22 cellular contexts compared by ENCODE assay signal in the genomic region with DNA sequence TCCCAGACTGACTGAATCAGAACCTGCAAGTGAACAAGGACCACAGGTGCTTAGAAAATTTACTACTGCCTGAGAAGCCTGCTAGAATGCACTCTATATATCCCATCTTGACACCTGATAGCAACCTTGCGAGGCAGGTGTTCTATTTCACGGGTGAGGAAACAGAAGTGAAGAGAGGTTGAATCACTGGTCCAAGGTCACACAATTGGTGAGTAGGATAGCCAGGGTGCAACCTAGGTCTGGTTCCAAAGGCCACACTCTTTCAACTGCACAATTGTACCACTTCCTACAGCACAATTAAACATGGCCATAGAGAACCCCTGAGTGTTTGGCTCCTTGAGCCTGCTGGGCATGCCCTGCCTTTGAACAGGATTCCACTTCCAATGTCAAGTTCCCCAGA.
"Had no signal": no experiment of that assay in that cellular context is flagged by ENCODE, and none has a peak within 500 bp of the region (broad histone marks: within the 10 kb centered on the region; RNA-seq: fewer than 3 reads in every experiment).

No MANE protein-coding gene starts in this region.

- H3K4me3 ChIP-seq: coronary artery, gastroesophageal sphincter, thyroid gland, upper lobe of right lung had no signal

- H3K4me1 ChIP-seq: gastroesophageal sphincter, parathyroid adenoma, thyroid gland, upper lobe of right lung had no signal

- H3K36me3 ChIP-seq: gastroesophageal sphincter, thyroid gland, upper lobe of right lung had no signal

- DNase-seq: activated CD4-positive, alpha-beta T cell treated with anti-CD3 and anti-CD28 coated beads, Interleukin-2, amount 50 U/mL, for 4 hours; activated effector memory CD4-positive, alpha-beta T cell treated with Interleukin-2 at 50 U/mL for 16 hours; activated naive CD4-positive, alpha-beta T cell treated with anti-CD3 and anti-CD28 coated beads for 36 hours; activated naive CD8-positive, alpha-beta T cell treated with anti-CD3 and anti-CD28 coated beads, Interleukin-2, amount 10 ng/mL, durations not matched to agents 7 days and 5 days; activated T-cell treated with anti-CD3 and anti-CD28 coated beads, Interleukin-2, amount 50 U/mL, for 48 hours; amniotic stem cell; cerebellar nuclear complex; head of caudate nucleus; hypothalamus; mesenchymal stem cell; nucleus accumbens; right cardiac atrium; stimulated activated CD4-positive, alpha-beta T cell treated with anti-CD3 and anti-CD28 coated beads, Interleukin-12 subunit alpha, Interleukin-12 subunit beta, amount 100 ng/mL, for 4 hours; stimulated activated CD4-positive, alpha-beta T cell treated with anti-CD3 and anti-CD28 coated beads, Interleukin-4, amount 100 ng/mL, for 4 hours; substantia nigra; T1000; thyroid gland; upper lobe of right lung had no signal

- H3K27ac ChIP-seq: coronary artery, gastroesophageal sphincter, parathyroid adenoma, thyroid gland, upper lobe of right lung had no signal

- ATAC-seq: gastroesophageal sphincter, right cardiac atrium, upper lobe of right lung, WTC11 had no signal

- H3K27me3 ChIP-seq: thyroid gland, upper lobe of right lung had no signal

- H3K9me3 ChIP-seq: gastroesophageal sphincter, thyroid gland, upper lobe of right lung had no signal
